Comparison of ENCODE assay signal across 11 cellular contexts in the genomic region with DNA sequence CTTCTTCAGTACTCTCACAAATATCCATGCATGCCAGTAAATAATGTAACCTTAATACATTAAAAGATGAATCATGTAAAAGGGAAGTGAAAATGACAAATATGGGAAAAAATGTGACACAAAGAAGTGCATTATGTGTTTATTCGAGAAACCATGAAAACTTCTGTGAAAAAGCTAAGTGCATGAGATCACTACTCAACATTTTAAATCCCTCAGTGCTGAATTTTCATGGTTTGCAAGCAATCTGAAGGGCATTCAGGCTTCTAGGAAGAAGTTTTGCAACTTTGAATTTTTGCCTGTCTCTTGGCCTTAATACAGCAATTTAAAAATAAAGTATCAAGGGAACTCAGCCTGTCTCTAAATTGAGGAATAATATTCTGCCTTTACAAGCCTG.
DNase-seq lines count a peak whose midpoint lies in the region; ATAC-seq and TF ChIP-seq lines count a peak whose summit lies in the region.
"Had no signal": no experiment of that assay in that cellular context is flagged by ENCODE, and none has a peak within 500 bp of the region (broad histone marks: within the 10 kb centered on the region; RNA-seq: fewer than 3 reads in every experiment).

No MANE protein-coding gene starts in this region.

- POLR2A ChIA-PET in MCF 10A (lab: Yijun Ruan, JAX): interaction anchor here (0.6 to 1.3 kb wide), 8 partner anchors 9 to 1331 kb away, joined by 3 to 8 read pairs (median 3); no protein-coding TSS in a partner anchor

- H3K9me3 ChIP-seq in mammary epithelial cell (replicated peaks; ENCODE audit: insufficient read depth, low read length) (no peaks in the 10 kb centered on the region), tibial nerve (no peaks in the 10 kb centered on the region)
- H3K9me3 ChIP-seq: BE2C had no signal

- no peak overlapping the region for H3K4me3 Mint-ChIP-seq in MCF 10A (ENCODE audit: unreplicated experiment)
- no peak overlapping the region for H3K4me3 Mint-ChIP-seq in activated naive CD8-positive, alpha-beta T cell treated with anti-CD3 and anti-CD28 coated beads, Interleukin-2, amount 50 U/mL, for 24 hours

- H3K9me3 Mint-ChIP-seq in MCF 10A (ENCODE audit: unreplicated experiment): no peaks in the 10 kb centered on the region
- H3K9me3 Mint-ChIP-seq in activated naive CD8-positive, alpha-beta T cell treated with anti-CD3 and anti-CD28 coated beads, Interleukin-2, amount 50 U/mL, for 24 hours: peaks cover 4% of the 10 kb centered on the region

- H3K27ac Mint-ChIP-seq in MCF 10A (ENCODE audit: low read depth, unreplicated experiment): no peak overlapping the region
- H3K27ac Mint-ChIP-seq in activated naive CD8-positive, alpha-beta T cell treated with anti-CD3 and anti-CD28 coated beads, Interleukin-2, amount 50 U/mL, for 24 hours: peak overlapping the region; percentile 42

- DNase-seq in mammary epithelial cell (no peak), MCF 10A (ENCODE audit: unreplicated experiment) (no peak), left cardiac atrium (no peak), tibial nerve (ENCODE audit: low spot score in 2 of 2) (no peak), lower leg skin (ENCODE audit: low spot score in 2 of 2) (no peak)
- DNase-seq in activated naive CD8-positive, alpha-beta T cell treated with anti-CD3 and anti-CD28 coated beads, Interleukin-2, amount 50 U/mL, for 24 hours: no peak
- DNase-seq in stimulated activated naive CD4-positive, alpha-beta T cell treated with Interleukin-2 at 50 U/mL for 16 hours (lab: John Stamatoyannopoulos, UW): no peak
- DNase-seq: BE2C had no signal

- H3K27ac ChIP-seq in mammary epithelial cell (ENCODE audit: insufficient read depth, low read depth, low read length) (no peak overlapping the region), tibial nerve (peak overlapping the region in 3 of 4 donors; percentile 37 to 85 (median 73))
- H3K27ac ChIP-seq: parathyroid adenoma had no signal

- TF ChIP-seq CTCF in mammary epithelial cell (conservative IDR thresholded peaks at IDR 0.05 in 1 of 2, IDR thresholded peaks at IDR 0.05 in 1 of 2; ENCODE audit: extremely low read depth in 1 of 2, insufficient read depth in 1 of 2, low read depth in 1 of 2, low read length in 2 of 2): no peak
- TF ChIP-seq CTCF in MCF 10A (IDR thresholded peaks at IDR 0.05; ENCODE audit: unreplicated experiment): no peak
- TF ChIP-seq CTCF in tibial nerve (IDR thresholded peaks at IDR 0.05): no peak
- no peak for TF ChIP-seq CTCF in lower leg skin (IDR thresholded peaks at IDR 0.05)

- ATAC-seq in activated naive CD8-positive, alpha-beta T cell treated with anti-CD3 and anti-CD28 coated beads, Interleukin-2, amount 50 U/mL, for 24 hours: no peak
- ATAC-seq in left cardiac atrium (peak; percentile 59 to 70), HG03095 (IDR thresholded peaks at IDR 0.05; ENCODE audit: unreplicated experiment) (no peak)
- ATAC-seq: Panc1 had no signal

- peak overlapping the region; percentile 13 for H2AFZ ChIP-seq in mammary epithelial cell (ENCODE audit: low read depth, low read length)
- H2AFZ ChIP-seq: parathyroid adenoma had no signal

- H3K4me3 ChIP-seq in mammary epithelial cell (replicated peaks in 1 of 3; ENCODE audit: insufficient read depth in 1 of 3, low read depth in 2 of 3, low read length in 3 of 3) (no peak overlapping the region), tibial nerve (peak overlapping the region in 1 of 4 donors; percentile 1), lower leg skin (ENCODE audit: low read depth, poor library complexity, severe bottlenecking) (no peak overlapping the region)

- no peaks in the 10 kb centered on the region for H4K20me1 ChIP-seq in mammary epithelial cell (ENCODE audit: insufficient read depth, low read length)

- CTCF ChIA-PET in mammary epithelial cell (lab: Charles Lee; ENCODE audit: low non-redundant PET): no interaction called here
- CTCF ChIA-PET in MCF 10A (lab: Yijun Ruan, JAX): interaction anchor here (0.7 to 1.2 kb wide), 3 partner anchors 9 to 44 kb away, joined by 3 to 5 read pairs (median 3); no protein-coding TSS in a partner anchor

- TF ChIP-seq POLR2A in tibial nerve (IDR thresholded peaks at IDR 0.05) (no peak), lower leg skin (IDR thresholded peaks at IDR 0.05) (no peak)

- in situ Hi-C loops in mammary epithelial cell (cut with MboI; ENCODE audit: low sequenced_read_pairs in 2 of 2): no loop called here

- dilution Hi-C loops in mammary epithelial cell (cut with HindIII; ENCODE audit: low sequenced_read_pairs): no loop called here

- BruUV-seq in mammary epithelial cell (replicated peaks; lab: Mats Ljungman, UMichigan): no TSS peak
- no TSS peak for BruUV-seq in MCF 10A (replicated peaks; lab: Mats Ljungman, UMichigan)

- WGBS in mammary epithelial cell (ENCODE audit: low coverage, missing lambda C conversion rate): 52% methylated on average over 1 of the region's 1 CpG
- WGBS in tibial nerve, 2 donors: 5 to 6% methylated on average over 1 of the region's 1 CpG
- 25 to 36% methylated on average over 1 of the region's 1 CpG for WGBS in lower leg skin, 2 donors

- no peaks in the 10 kb centered on the region for H3K4me1 Mint-ChIP-seq in MCF 10A (ENCODE audit: insufficient read depth, unreplicated experiment)
- peaks cover 25% of the 10 kb centered on the region for H3K4me1 Mint-ChIP-seq in activated naive CD8-positive, alpha-beta T cell treated with anti-CD3 and anti-CD28 coated beads, Interleukin-2, amount 50 U/mL, for 24 hours

- H3K27me3 Mint-ChIP-seq in MCF 10A (ENCODE audit: insufficient read depth, unreplicated experiment): no peaks in the 10 kb centered on the region
- H3K27me3 Mint-ChIP-seq in activated naive CD8-positive, alpha-beta T cell treated with anti-CD3 and anti-CD28 coated beads, Interleukin-2, amount 50 U/mL, for 24 hours: peaks cover under 1% of the 10 kb centered on the region

- H3K27me3 ChIP-seq in mammary epithelial cell (ENCODE audit: insufficient read depth, low read length) (no peaks in the 10 kb centered on the region), tibial nerve (no peaks in the 10 kb centered on the region)

- no peaks in the 10 kb centered on the region for H3K79me2 ChIP-seq in mammary epithelial cell (ENCODE audit: insufficient read depth, low read length)
- H3K79me2 ChIP-seq: parathyroid adenoma had no signal

- H3K36me3 Mint-ChIP-seq in MCF 10A (ENCODE audit: insufficient read depth, unreplicated experiment): no peaks in the 10 kb centered on the region
- H3K36me3 Mint-ChIP-seq in activated naive CD8-positive, alpha-beta T cell treated with anti-CD3 and anti-CD28 coated beads, Interleukin-2, amount 50 U/mL, for 24 hours (ENCODE audit: low read depth): no peaks in the 10 kb centered on the region

- intact Hi-C loops in mammary epithelial cell (cut with micrococcal nuclease) (no loop called here), MCF 10A (cut with micrococcal nuclease) (no loop called here), left cardiac atrium (cut with DNase I) (no loop called here), lower leg skin (cut with DNase I; ENCODE audit: low total_unique reads) (no loop called here)

- H3K36me3 ChIP-seq in mammary epithelial cell (ENCODE audit: insufficient read depth, low read length) (no peaks in the 10 kb centered on the region), tibial nerve (no peaks in the 10 kb centered on the region)
- H3K36me3 ChIP-seq: BE2C had no signal

- no peak overlapping the region for H3K4me2 ChIP-seq in mammary epithelial cell (ENCODE audit: insufficient read depth, low read depth, low read length)

- TF ChIP-seq EP300 in tibial nerve (IDR thresholded peaks at IDR 0.05): peak in 1 of 2 donors; percentile 67

- H3K9ac ChIP-seq in mammary epithelial cell (ENCODE audit: insufficient read depth, low read length): no peak overlapping the region
- H3K9ac ChIP-seq: parathyroid adenoma had no signal

- no peaks in the 10 kb centered on the region for H3K4me1 ChIP-seq in mammary epithelial cell (ENCODE audit: insufficient read depth, low read length)
- H3K4me1 ChIP-seq in tibial nerve: peaks cover 0 to 29% (median 8%) of the 10 kb centered on the region in 4 donors
- H3K4me1 ChIP-seq: BE2C, parathyroid adenoma had no signal

Comparison
In these comparisons a context has a peak if more than half of its experiments do, and no peak if none do; other contexts are left out.
1. ATAC-seq: peak in left cardiac atrium (2 of 2); none in activated naive CD8-positive, alpha-beta T cell treated with anti-CD3 and anti-CD28 coated beads, Interleukin-2, amount 50 U/mL, for 24 hours (single experiment) and HG03095 (single experiment).